ENCODE assay signal across 16 cellular contexts in the genomic region with DNA sequence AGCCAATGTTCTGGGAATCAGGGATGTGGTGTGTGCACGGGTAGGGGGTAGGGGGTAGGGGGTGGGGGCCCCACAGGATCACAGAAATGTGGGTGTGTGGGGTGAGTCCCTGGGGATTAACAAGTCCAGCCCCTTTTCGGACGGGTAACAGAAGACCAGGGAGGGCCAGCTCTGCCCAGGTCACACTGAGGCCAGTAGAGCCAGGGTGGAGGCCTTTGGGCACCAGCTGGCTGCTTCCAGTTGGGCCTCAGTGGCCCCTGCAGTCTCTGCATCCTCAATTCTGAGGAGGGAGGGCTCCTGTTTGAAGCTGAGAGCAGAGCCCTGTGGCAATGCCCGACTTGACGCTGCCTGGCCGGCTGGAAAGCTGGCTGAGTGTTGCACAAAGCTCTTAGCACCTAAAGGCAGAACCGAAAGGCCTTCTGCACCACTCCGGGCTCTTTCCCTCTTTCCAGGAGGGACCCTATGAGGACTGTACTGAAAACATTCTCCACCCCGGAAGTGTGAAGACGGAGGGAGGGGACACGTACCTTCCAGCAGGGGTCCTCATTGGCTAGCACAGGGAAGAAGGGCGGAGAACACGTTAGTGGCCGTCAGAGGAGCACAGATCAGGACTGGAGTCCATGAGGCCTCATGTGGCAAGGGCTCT.
DNase-seq lines count a peak whose midpoint lies in the region; ATAC-seq and TF ChIP-seq lines count a peak whose summit lies in the region.
"Had no signal": no experiment of that assay in that cellular context is flagged by ENCODE, and none has a peak within 500 bp of the region (broad histone marks: within the 10 kb centered on the region; RNA-seq: fewer than 3 reads in every experiment).

No MANE protein-coding gene starts in this region.

- no peak overlapping the region for H3K4me2 ChIP-seq in MM.1S (ENCODE audit: low read depth, low read length)

- 64 to 67% methylated on average over 14 of the region's 14 CpGs for WGBS in heart right ventricle, 2 donors

- no peaks in the 10 kb centered on the region for H3F3A ChIP-seq in MM.1S (ENCODE audit: insufficient read depth, low read length)

- no peaks in the 10 kb centered on the region for H3K79me2 ChIP-seq in MM.1S (ENCODE audit: low read length)
- H3K79me2 ChIP-seq: parathyroid adenoma had no signal

- no peak overlapping the region for H3K27ac ChIP-seq in left ventricle myocardium inferior (replicated peaks)
- no peak overlapping the region for H3K27ac ChIP-seq in heart right ventricle
- H3K27ac ChIP-seq in MM.1S (ENCODE audit: low read length) = no peak overlapping the region
- H3K27ac ChIP-seq: dorsolateral prefrontal cortex, parathyroid adenoma had no signal

- no peak overlapping the region for H3K9ac ChIP-seq in MM.1S (ENCODE audit: low read length)
- H3K9ac ChIP-seq: parathyroid adenoma had no signal

- no peaks in the 10 kb centered on the region for H3K4me1 ChIP-seq in left ventricle myocardium inferior
- H3K4me1 ChIP-seq in heart right ventricle = no peaks in the 10 kb centered on the region
- H3K4me1 ChIP-seq in MM.1S (ENCODE audit: low read length) = no peaks in the 10 kb centered on the region
- H3K4me1 ChIP-seq: parathyroid adenoma had no signal

- H2AFZ ChIP-seq in MM.1S (ENCODE audit: low read length) = 0 out of 2 replicates have a peak overlapping the region, but pooled peaks have one; percentile 31
- H2AFZ ChIP-seq: parathyroid adenoma had no signal

- H3K9me3 ChIP-seq in left ventricle myocardium inferior (replicated peaks) (no peaks in the 10 kb centered on the region), heart right ventricle (no peaks in the 10 kb centered on the region), MM.1S (replicated peaks; ENCODE audit: insufficient read depth, low read length) (no peaks in the 10 kb centered on the region)

- no peaks in the 10 kb centered on the region for H3K9me2 ChIP-seq in MM.1S (replicated peaks; ENCODE audit: insufficient read depth, low read length)

- no peak overlapping the region for H3K4me3 ChIP-seq in left ventricle myocardium inferior
- no peak overlapping the region for H3K4me3 ChIP-seq in heart right ventricle
- no peak overlapping the region for H3K4me3 ChIP-seq in MM.1S (ENCODE audit: low read length)
- H3K4me3 ChIP-seq: dorsolateral prefrontal cortex had no signal

- intact Hi-C loops in left ventricle myocardium inferior (cut with micrococcal nuclease) (no loop called here), heart right ventricle (cut with DNase I) (no loop called here)

- ATAC-seq in heart right ventricle = no peak
- ATAC-seq in GM21723 (IDR thresholded peaks at IDR 0.05; ENCODE audit: unreplicated experiment) = no peak
- ATAC-seq: esophagus mucosa, T-helper 17 cell had no signal

- no peak for DNase-seq in left ventricle myocardium inferior
- DNase-seq in heart right ventricle = no peak
- no peak for DNase-seq in MM.1S
- DNase-seq in iPS-NIHi11 (ENCODE audit: low spot score) = peak; percentile 62
- DNase-seq in NOMO-1 treated with DMSO at 0.1 percent for 48 hours (lab: John Stamatoyannopoulos, UW; ENCODE audit: unreplicated experiment) = no peak
- no peak for DNase-seq in NCI-H1105 (lab: John Stamatoyannopoulos, UW)
- no peak for DNase-seq in SKM-1 (lab: John Stamatoyannopoulos, UW; ENCODE audit: unreplicated experiment)
- DNase-seq: activated CD4-positive, alpha-beta T cell treated with anti-CD3 and anti-CD28 coated beads for 1 hour; activated naive CD4-positive, alpha-beta T cell treated with anti-CD3 and anti-CD28 coated beads, Interleukin-2, amount 10 ng/mL, durations not matched to agents 7 days and 5 days; NCI-H187; stimulated activated naive CD4-positive, alpha-beta T cell; T-helper 17 cell had no signal

- H3K36me3 ChIP-seq in left ventricle myocardium inferior = no peaks in the 10 kb centered on the region
- no peaks in the 10 kb centered on the region for H3K36me3 ChIP-seq in heart right ventricle
- no peaks in the 10 kb centered on the region for H3K36me3 ChIP-seq in MM.1S (replicated peaks; ENCODE audit: insufficient read depth, low read length)

- TF ChIP-seq CTCF in left ventricle myocardium inferior (IDR thresholded peaks at IDR 0.05; ENCODE audit: borderline replicate concordance) (peak; percentile 52), heart right ventricle (IDR thresholded peaks at IDR 0.05) (peak in 4 of 9 donors; percentile 12 to 25 (median 22)), MM.1S (IDR thresholded peaks at IDR 0.05; ENCODE audit: low read length) (no peak)

- no peaks in the 10 kb centered on the region for H4K20me1 ChIP-seq in MM.1S (ENCODE audit: insufficient read depth, low read length)

- H3K27me3 ChIP-seq in left ventricle myocardium inferior (ENCODE audit: low read depth) (peaks cover 21% of the 10 kb centered on the region), heart right ventricle (peaks cover 0 to 10% (median 0%) of the 10 kb centered on the region in 7 donors), MM.1S (replicated peaks; ENCODE audit: insufficient read depth, low read length) (peaks cover 75% of the 10 kb centered on the region)
- H3K27me3 ChIP-seq: dorsolateral prefrontal cortex had no signal
